2 cellular contexts compared by ENCODE assay signal in genomic region chr16:81713295-81713772, GRCh38.
TF ChIP-seq lines count a peak whose summit lies in the region.

No MANE protein-coding gene starts in this region.

TF ChIP-seq in A549, 52 proteins besides CTCF, POLR2A, EP300 and RAD21:
- no peak for TF ChIP-seq CHD2 (IDR thresholded peaks at IDR 0.05; ENCODE audit: low read length, partially characterized antibody)
- no peak for TF ChIP-seq USF2 (IDR thresholded peaks at IDR 0.05)
- no peak for TF ChIP-seq NR3C1 (IDR thresholded peaks at IDR 0.05)
- no peak for TF ChIP-seq FOSB (CRISPR knock-in tag; IDR thresholded peaks at IDR 0.05)
- TF ChIP-seq KDM1A (IDR thresholded peaks at IDR 0.05; ENCODE audit: low read depth): no peak
- no peak for TF ChIP-seq HOXA7 (CRISPR knock-in tag; IDR thresholded peaks at IDR 0.05)
- TF ChIP-seq HDAC2 (IDR thresholded peaks at IDR 0.05): no peak
- TF ChIP-seq RARB (CRISPR knock-in tag; IDR thresholded peaks at IDR 0.05): no peak
- TF ChIP-seq ZSCAN20 (CRISPR knock-in tag; IDR thresholded peaks at IDR 0.05): no peak
- no peak for TF ChIP-seq ATOH8 (CRISPR knock-in tag; IDR thresholded peaks at IDR 0.05; ENCODE audit: low read depth)

TF ChIP-seq in HEK293, 187 proteins besides CTCF, POLR2A, EP300 and RAD21:
- TF ChIP-seq SCRT1 (tag by site-specific recombination; IDR thresholded peaks at IDR 0.05; ENCODE audit: borderline replicate concordance) (no peak), ZNF621 (tag by site-specific recombination; IDR thresholded peaks at IDR 0.05) (no peak), ZIC2 (tag by site-specific recombination; IDR thresholded peaks at IDR 0.05) (peak; percentile 59; the same call in 1 of the 2 replicates)
TF ChIP-seq in HEK293: peak in this region for 1.
